Comparison of ENCODE assay signal across 12 cellular contexts in the genomic region with DNA sequence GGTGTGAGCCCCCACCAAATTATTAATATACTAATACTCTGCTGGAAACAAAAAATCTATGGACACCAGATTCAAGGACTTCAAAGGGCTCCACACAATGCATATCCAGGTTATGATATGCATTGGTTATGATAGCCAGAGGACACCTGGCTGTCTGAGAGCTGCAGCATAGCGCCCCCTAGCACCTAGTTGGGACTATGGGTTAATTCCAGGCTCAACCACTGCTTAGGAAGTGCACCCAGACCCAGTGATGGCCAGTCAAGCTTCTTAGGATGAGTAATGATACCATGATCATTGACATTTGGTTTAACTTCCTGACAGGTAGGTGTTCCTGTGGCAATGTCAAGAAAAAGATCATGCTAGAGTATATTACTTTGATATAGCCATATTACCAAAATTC. TPM values are rescaled to one million over a fixed set of nuclear protein-coding genes. Genes with fewer than 3 reads are reported as not detected.
DNase-seq lines count a peak whose midpoint lies in the region; ATAC-seq and TF ChIP-seq lines count a peak whose summit lies in the region.
"Had no signal": no experiment of that assay in that cellular context is flagged by ENCODE, and none has a peak within 500 bp of the region (broad histone marks: within the 10 kb centered on the region; RNA-seq: fewer than 3 reads in every experiment).

No MANE protein-coding gene starts in this region.

- CTCF ChIA-PET in SK-N-SH (lab: Yijun Ruan, JAX), result interaction anchor here (0.7 to 1.8 kb wide), 3 partner anchors 85 to 110 kb away, joined by 3 to 5 read pairs (median 3); no protein-coding TSS in a partner anchor

- ATAC-seq in SK-N-SH treated with all-trans-retinoic acid at 6 μM for 48 hours, result no peak
- no peak for ATAC-seq in stimulated activated naive CD8-positive, alpha-beta T cell treated with anti-CD3 and anti-CD28 coated beads, Interleukin-15, Interleukin-2, amounts not matched to agents 100 U/mL and 50 U/mL, for 24 hours

- peaks cover 5% of the 10 kb centered on the region for H3K9me3 Mint-ChIP-seq in progenitor cell of endocrine pancreas (ENCODE audit: low read depth)

- no peak overlapping the region for H3K9ac ChIP-seq in SK-N-SH

- TF ChIP-seq RAD21 in SK-N-SH (IDR thresholded peaks at IDR 0.05; ENCODE audit: low read length), result peak; percentile 49

- no peaks in the 10 kb centered on the region for H3K36me3 ChIP-seq in SK-N-SH (replicated peaks in 1 of 2; ENCODE audit: control insufficient read depth in 1 of 2, insufficient read depth in 2 of 2, low read length in 1 of 2)

- in situ Hi-C loops in astrocyte of the cerebellum (cut with HindIII; ENCODE audit: low sequenced_read_pairs), result no loop called here

- TF ChIP-seq CTCF in SK-N-SH (IDR thresholded peaks at IDR 0.05) (peak; percentile 48; the same call in 1 of the 2 replicates), astrocyte of the cerebellum (IDR thresholded peaks at IDR 0.05; ENCODE audit: low read depth, low read length, missing control alignments) (peak; percentile 18), progenitor cell of endocrine pancreas (IDR thresholded peaks at IDR 0.05; ENCODE audit: unreplicated experiment) (peak; percentile 41)

- H3K9me2 ChIP-seq in SK-N-SH, result no peaks in the 10 kb centered on the region

- no peaks in the 10 kb centered on the region for H4K20me1 ChIP-seq in SK-N-SH (ENCODE audit: insufficient read depth)

- no peak overlapping the region for H3K4me2 ChIP-seq in SK-N-SH

- peaks cover 5% of the 10 kb centered on the region for H3K36me3 Mint-ChIP-seq in progenitor cell of endocrine pancreas (ENCODE audit: insufficient read depth)
- H3K36me3 Mint-ChIP-seq: CD4-positive, CD25-positive, alpha-beta regulatory T cell had no signal

- H3K4me1 Mint-ChIP-seq in progenitor cell of endocrine pancreas (ENCODE audit: low read depth), result peaks cover 21% of the 10 kb centered on the region

- no peak overlapping the region for H3K4me3 ChIP-seq in SK-N-SH (ENCODE audit: low read depth in 2 of 2, low read length in 1 of 2)
- no peak overlapping the region for H3K4me3 ChIP-seq in astrocyte of the cerebellum (ENCODE audit: low read depth, low read length)
- H3K4me3 ChIP-seq: lung had no signal

- POLR2A ChIA-PET in SK-N-SH (lab: Yijun Ruan, JAX), result no interaction called here

- no peak for DNase-seq in SK-N-SH
- DNase-seq in LHCN-M2 (ENCODE audit: low read depth), result peak; percentile 24
- no peak for DNase-seq in astrocyte of the cerebellum (ENCODE audit: low read depth)
- no peak for DNase-seq in progenitor cell of endocrine pancreas (ENCODE audit: low spot score, unreplicated experiment)
- DNase-seq in stimulated activated naive CD8-positive, alpha-beta T cell treated with anti-CD3 and anti-CD28 coated beads, Interleukin-15, Interleukin-2, amounts not matched to agents 100 U/mL and 50 U/mL, for 24 hours, result no peak
- no peak for DNase-seq in NOMO-1 treated with dmso at 0.1 percent for 144 hours (lab: John Stamatoyannopoulos, UW; ENCODE audit: unreplicated experiment)
- no peak for DNase-seq in NK-92 treated with Interleukin-12 subunit alpha and Interleukin-12 subunit beta, amount 100 ng/mL, for 24 hours (lab: John Stamatoyannopoulos, UW)
- DNase-seq: activated B cell treated with CpG ODN at 0.5 μM for 24 hours, cortex of kidney had no signal

- H3F3A ChIP-seq in SK-N-SH (replicated peaks; ENCODE audit: insufficient read depth), result no peaks in the 10 kb centered on the region

- no peaks in the 10 kb centered on the region for H3K79me2 ChIP-seq in SK-N-SH (ENCODE audit: insufficient read depth)

- H3K4me3 Mint-ChIP-seq in progenitor cell of endocrine pancreas (ENCODE audit: low read depth), result no peak overlapping the region
- H3K4me3 Mint-ChIP-seq: activated B cell treated with CpG ODN at 0.5 μM for 24 hours; CD4-positive, CD25-positive, alpha-beta regulatory T cell had no signal

- H3K4me1 ChIP-seq in SK-N-SH (ENCODE audit: control insufficient read depth in 1 of 2, insufficient read depth in 2 of 2, low read depth in 1 of 2, low read length in 1 of 2), result peaks cover 0 to 27% of the 10 kb centered on the region in 2 experiments; a peak in 3 of 4 replicates

- no peak overlapping the region for H3K27ac Mint-ChIP-seq in progenitor cell of endocrine pancreas
- H3K27ac Mint-ChIP-seq: activated B cell treated with CpG ODN at 0.5 μM for 24 hours; CD4-positive, CD25-positive, alpha-beta regulatory T cell had no signal

- H3K27me3 Mint-ChIP-seq in progenitor cell of endocrine pancreas, result peaks cover 7% of the 10 kb centered on the region

- H2AFZ ChIP-seq in SK-N-SH (ENCODE audit: low read depth), result no peak overlapping the region

- TF ChIP-seq EP300 in SK-N-SH (IDR thresholded peaks at IDR 0.05; ENCODE audit: borderline replicate concordance in 1 of 2, low read depth in 1 of 2, low read length in 1 of 2), result no peak

- H3K9me3 ChIP-seq in SK-N-SH, result no peaks in the 10 kb centered on the region

- H3K27me3 ChIP-seq in SK-N-SH (ENCODE audit: insufficient read depth), result no peaks in the 10 kb centered on the region

- WGBS in SK-N-SH (ENCODE audit: low lambda C conversion rate), result no CpG with 5 or more reads among the region's 1 CpG

- no peak overlapping the region for H3K27ac ChIP-seq in SK-N-SH (ENCODE audit: low read depth in 2 of 2, low read length in 1 of 2)

TF ChIP-seq in SK-N-SH, 30 proteins besides CTCF, POLR2A, EP300 and RAD21 (continues in another document):
- TF ChIP-seq TCF12 (IDR thresholded peaks at IDR 0.05) (no peak), ELF1 (IDR thresholded peaks at IDR 0.05) (no peak), POLR2AphosphoS5 (IDR thresholded peaks at IDR 0.05; ENCODE audit: low read depth, low read length) (no peak), MXI1 (IDR thresholded peaks at IDR 0.05; ENCODE audit: low read depth, low read length) (no peak), SMC3 (IDR thresholded peaks at IDR 0.05; ENCODE audit: low read depth, low read length) (no peak), CHD2 (IDR thresholded peaks at IDR 0.05; ENCODE audit: low read length, partially characterized antibody) (no peak)
- TF ChIP-seq, protein P1, sequence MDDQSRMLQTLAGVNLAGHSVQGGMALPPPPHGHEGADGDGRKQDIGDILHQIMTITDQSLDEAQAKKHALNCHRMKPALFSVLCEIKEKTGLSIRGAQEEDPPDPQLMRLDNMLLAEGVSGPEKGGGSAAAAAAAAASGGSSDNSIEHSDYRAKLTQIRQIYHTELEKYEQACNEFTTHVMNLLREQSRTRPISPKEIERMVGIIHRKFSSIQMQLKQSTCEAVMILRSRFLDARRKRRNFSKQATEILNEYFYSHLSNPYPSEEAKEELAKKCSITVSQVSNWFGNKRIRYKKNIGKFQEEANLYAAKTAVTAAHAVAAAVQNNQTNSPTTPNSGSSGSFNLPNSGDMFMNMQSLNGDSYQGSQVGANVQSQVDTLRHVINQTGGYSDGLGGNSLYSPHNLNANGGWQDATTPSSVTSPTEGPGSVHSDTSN (IDR thresholded peaks at IDR 0.05), result no peak
- TF ChIP-seq, protein P2, sequence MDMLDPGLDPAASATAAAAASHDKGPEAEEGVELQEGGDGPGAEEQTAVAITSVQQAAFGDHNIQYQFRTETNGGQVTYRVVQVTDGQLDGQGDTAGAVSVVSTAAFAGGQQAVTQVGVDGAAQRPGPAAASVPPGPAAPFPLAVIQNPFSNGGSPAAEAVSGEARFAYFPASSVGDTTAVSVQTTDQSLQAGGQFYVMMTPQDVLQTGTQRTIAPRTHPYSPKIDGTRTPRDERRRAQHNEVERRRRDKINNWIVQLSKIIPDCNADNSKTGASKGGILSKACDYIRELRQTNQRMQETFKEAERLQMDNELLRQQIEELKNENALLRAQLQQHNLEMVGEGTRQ (IDR thresholded peaks at IDR 0.05; ENCODE audit: borderline replicate concordance, low read depth, low read length), result no peak

TF ChIP-seq in SK-N-SH treated with all-trans-retinoic acid at 6 μM for 48 hours, 23 proteins besides CTCF, POLR2A, EP300 and RAD21:
- TF ChIP-seq ZFP3 (CRISPR knock-in tag; IDR thresholded peaks at IDR 0.05) (no peak), OSR1 (CRISPR knock-in tag; IDR thresholded peaks at IDR 0.05) (no peak), CSRNP3 (CRISPR knock-in tag; IDR thresholded peaks at IDR 0.05) (no peak), ESRRG (CRISPR knock-in tag; IDR thresholded peaks at IDR 0.05) (no peak), ZNF8 (CRISPR knock-in tag; IDR thresholded peaks at IDR 0.05) (no peak), BACH2 (CRISPR knock-in tag; IDR thresholded peaks at IDR 0.05; ENCODE audit: borderline replicate concordance) (no peak), TCF4 (CRISPR knock-in tag; IDR thresholded peaks at IDR 0.05; ENCODE audit: borderline replicate concordance) (no peak), CSDC2 (CRISPR knock-in tag; IDR thresholded peaks at IDR 0.05) (no peak)

RNA-seq across cellular contexts. Expression of gene FRZB, which starts 3.8 kb away (rescaled TPM):
- polyA plus RNA-seq in SK-N-SH (2012; rRNA removed), result 2.8 and 3.5 TPM in 2 replicates
- 3.2 and 3.4 TPM in 2 replicates for polyA plus RNA-seq in SK-N-SH (2012; cell fraction: cytosol; rRNA removed)
- polyA plus RNA-seq in SK-N-SH (2012; cell fraction: nucleus; rRNA removed), result 1.2 and 1.4 TPM in 2 replicates
- total RNA-seq in LHCN-M2 (2014; rRNA removed) (0.92 and 1.1 TPM in 2 replicates), progenitor cell of endocrine pancreas (38.2 and 45.5 TPM in 2 replicates)
- 1.5 TPM for polyA plus RNA-seq in LHCN-M2 (2012)
- total RNA-seq: activated B cell treated with CpG ODN at 0.5 μM for 24 hours; CD4-positive, CD25-positive, alpha-beta regulatory T cell had no signal
- polyA plus RNA-seq: CD4-positive, CD25-positive, alpha-beta regulatory T cell had no signal

Comparison
In these comparisons a context has a peak if more than half of its experiments do, and no peak if none do; other contexts are left out.
1. RNA of gene FRZB, which starts 3.8 kb away (total RNA-seq): 38.2 to 45.5 TPM in progenitor cell of endocrine pancreas; 0.92 to 1.1 TPM in LHCN-M2; every median in the first group is over 10 times any median in the second.
2. Peak in every context shown above with its lines, with median percentiles within 50 percentile points of each other: CTCF ChIP-seq.